ENCODE assay signal across 21 cellular contexts in the genomic region with DNA sequence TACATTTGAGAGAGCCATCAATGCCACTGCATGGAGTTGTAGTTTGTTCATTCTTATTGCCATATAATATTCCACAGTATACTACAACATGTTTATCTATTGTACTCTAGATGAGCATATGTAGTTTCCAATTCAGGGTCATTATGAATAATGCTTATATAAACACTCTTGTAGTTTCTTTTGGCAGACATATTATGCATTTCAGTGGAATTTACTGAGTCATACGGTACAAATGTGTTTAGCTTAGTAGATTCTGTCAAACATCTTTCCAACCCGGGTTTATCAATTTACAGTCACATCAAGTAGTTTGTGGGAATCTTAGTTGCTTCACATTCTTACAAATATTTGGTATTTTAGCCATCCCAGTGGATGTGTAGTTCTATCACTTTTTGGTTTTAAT.
A peak's percentile ranks its signal among the peaks of the same experiment; 100 is the strongest.
DNase-seq lines count a peak whose midpoint lies in the region; ATAC-seq and TF ChIP-seq lines count a peak whose summit lies in the region.
"Had no signal": no experiment of that assay in that cellular context is flagged by ENCODE, and none has a peak within 500 bp of the region (broad histone marks: within the 10 kb centered on the region; RNA-seq: fewer than 3 reads in every experiment).

No MANE protein-coding gene starts in this region.

- ATAC-seq in SK-N-SH treated with all-trans-retinoic acid at 6 μM for 48 hours (no peak), HG03175 (IDR thresholded peaks at IDR 0.05; ENCODE audit: unreplicated experiment) (no peak)
- ATAC-seq: stimulated activated naive B cell treated with anti-CD40 and anti-IgM and Interleukin-4, amounts not matched to agents 10 μg/mL and 1 μg/mL and 100 μg/mL, for 72 hours had no signal

- H3K4me3 ChIP-seq in mammary epithelial cell (replicated peaks in 1 of 3; ENCODE audit: insufficient read depth in 1 of 3, low read depth in 2 of 3, low read length in 3 of 3) (no peak overlapping the region), mesendoderm (ENCODE audit: low read length) (no peak overlapping the region)
- H3K4me3 ChIP-seq: smooth muscle cell, testis, vagina had no signal

- in situ Hi-C loops in mammary epithelial cell (cut with MboI; ENCODE audit: low sequenced_read_pairs in 2 of 2): no loop called here

- H3K56ac ChIP-seq in mesendoderm (ENCODE audit: low read length): no peak overlapping the region

- H3K4me2 ChIP-seq in mammary epithelial cell (ENCODE audit: insufficient read depth, low read depth, low read length) (no peak overlapping the region), mesendoderm (ENCODE audit: low read length) (no peak overlapping the region)
- H3K4me2 ChIP-seq: smooth muscle cell had no signal

- intact Hi-C loops in mammary epithelial cell (cut with micrococcal nuclease): no loop called here

- no peak overlapping the region for H4K8ac ChIP-seq in mesendoderm (ENCODE audit: low read depth, low read length)

- H3K79me1 ChIP-seq in mesendoderm (ENCODE audit: low read length): no peaks in the 10 kb centered on the region

- H4K5ac ChIP-seq in mesendoderm (ENCODE audit: low read length): no peak overlapping the region

- 72% methylated on average over 2 of the region's 2 CpGs for WGBS in mammary epithelial cell (ENCODE audit: low coverage, missing lambda C conversion rate)
- WGBS in mesendoderm (ENCODE audit: extremely low coverage, insufficient coverage, low lambda C conversion rate): no CpG with 5 or more reads among the region's 2 CpGs

- H2BK15ac ChIP-seq in mesendoderm (replicated peaks; ENCODE audit: low read depth): no peak overlapping the region

- DNase-seq in Daoy (ENCODE audit: low read depth) (peak; percentile 11), NCI-H226 (peak; percentile 61), mammary epithelial cell (peak; percentile 3), kidney tubule cell (ENCODE audit: low spot score) (peak; percentile 20), DMS79 (lab: John Stamatoyannopoulos, UW) (no peak), mesendoderm (no peak)
- DNase-seq: activated CD8-positive, alpha-beta memory T cell treated with anti-CD3 and anti-CD28 coated beads, Interleukin-2, amount 50 U/mL, for 4 hours; activated effector memory CD4-positive, alpha-beta T cell treated with Interleukin-2 at 50 U/mL for 16 hours; caudate nucleus; foreskin melanocyte; NCI-H1417; NCI-H2107; NCI-H524 treated with DMSO at 0.1 percent for 48 hours; stimulated activated CD4-positive, alpha-beta T cell treated with anti-CD3 and anti-CD28 coated beads, Interleukin-2, amount 100 ng/mL, for 48 hours; stimulated activated naive B cell treated with anti-CD40 and anti-IgM and Interleukin-4, amounts not matched to agents 10 μg/mL and 1 μg/mL and 100 μg/mL, for 72 hours; T-helper 2 cell; testis had no signal

- no TSS peak for BruUV-seq in mammary epithelial cell (replicated peaks; lab: Mats Ljungman, UMichigan)

- no peak overlapping the region for H3K27ac ChIP-seq in mammary epithelial cell (ENCODE audit: insufficient read depth, low read depth, low read length)
- H3K27ac ChIP-seq in mesendoderm (ENCODE audit: low read depth, low read length): no peak overlapping the region
- H3K27ac ChIP-seq: testis, vagina had no signal

- no peak overlapping the region for H2AFZ ChIP-seq in mammary epithelial cell (ENCODE audit: low read depth, low read length)

- no peak overlapping the region for H3K18ac ChIP-seq in mesendoderm (ENCODE audit: low read length)

- CTCF ChIA-PET in mammary epithelial cell (lab: Charles Lee; ENCODE audit: low non-redundant PET): no interaction called here

- H3K9me3 ChIP-seq in mammary epithelial cell (replicated peaks; ENCODE audit: insufficient read depth, low read length): no peaks in the 10 kb centered on the region
- H3K9me3 ChIP-seq: testis, vagina had no signal

- no peak overlapping the region for H2AK5ac ChIP-seq in mesendoderm (ENCODE audit: low read length)

- no peak for TF ChIP-seq CTCF in mammary epithelial cell (conservative IDR thresholded peaks at IDR 0.05 in 1 of 2, IDR thresholded peaks at IDR 0.05 in 1 of 2; ENCODE audit: extremely low read depth in 1 of 2, insufficient read depth in 1 of 2, low read depth in 1 of 2, low read length in 2 of 2)

- no peak overlapping the region for H3K23ac ChIP-seq in mesendoderm (ENCODE audit: low read length)

- H3K79me2 ChIP-seq in mammary epithelial cell (ENCODE audit: insufficient read depth, low read length): no peaks in the 10 kb centered on the region
- no peaks in the 10 kb centered on the region for H3K79me2 ChIP-seq in mesendoderm (ENCODE audit: control insufficient read depth, insufficient read depth, low read length)

- no peaks in the 10 kb centered on the region for H3K4me1 ChIP-seq in mammary epithelial cell (ENCODE audit: insufficient read depth, low read length)
- H3K4me1 ChIP-seq in mesendoderm (ENCODE audit: control insufficient read depth, low read depth, low read length): no peaks in the 10 kb centered on the region
- H3K4me1 ChIP-seq: testis, vagina had no signal

- H3K36me3 ChIP-seq in mammary epithelial cell (ENCODE audit: insufficient read depth, low read length) (no peaks in the 10 kb centered on the region), mesendoderm (ENCODE audit: control insufficient read depth, insufficient read depth, low read length) (no peaks in the 10 kb centered on the region)
- H3K36me3 ChIP-seq: vagina had no signal

- H2BK5ac ChIP-seq in mesendoderm (ENCODE audit: low read length): no peak overlapping the region

- H3K27me3 ChIP-seq in mammary epithelial cell (ENCODE audit: insufficient read depth, low read length) (no peaks in the 10 kb centered on the region), mesendoderm (ENCODE audit: insufficient read depth, low read length, poor library complexity) (no peaks in the 10 kb centered on the region)
- H3K27me3 ChIP-seq: testis, vagina had no signal

- H3K9ac ChIP-seq in mammary epithelial cell (ENCODE audit: insufficient read depth, low read length): no peak overlapping the region
- no peak overlapping the region for H3K9ac ChIP-seq in mesendoderm (ENCODE audit: low read length)

- dilution Hi-C loops in mammary epithelial cell (cut with HindIII; ENCODE audit: low sequenced_read_pairs): no loop called here

- H2BK120ac ChIP-seq in mesendoderm (ENCODE audit: low read depth, low read length): no peak overlapping the region

- H4K20me1 ChIP-seq in mammary epithelial cell (ENCODE audit: insufficient read depth, low read length): no peaks in the 10 kb centered on the region

- H3K4ac ChIP-seq in mesendoderm (ENCODE audit: low read depth, low read length): no peak overlapping the region

TF ChIP-seq in SK-N-SH treated with all-trans-retinoic acid at 6 μM for 48 hours, 23 proteins besides CTCF, POLR2A, EP300 and RAD21:
- no peak for TF ChIP-seq CSDC2 (CRISPR knock-in tag; IDR thresholded peaks at IDR 0.05)
- TF ChIP-seq TCF4 (CRISPR knock-in tag; IDR thresholded peaks at IDR 0.05; ENCODE audit: borderline replicate concordance): no peak

Comparison
In these comparisons a context has a peak if more than half of its experiments do, and no peak if none do; other contexts are left out.
1. DNase-seq: peak in Daoy (single experiment), NCI-H226 (single experiment), mammary epithelial cell (single experiment) and kidney tubule cell (single experiment); none in DMS79 (single experiment) and mesendoderm (single experiment).